Comparison of ENCODE assay signal across 14 cellular contexts in the genomic region with DNA sequence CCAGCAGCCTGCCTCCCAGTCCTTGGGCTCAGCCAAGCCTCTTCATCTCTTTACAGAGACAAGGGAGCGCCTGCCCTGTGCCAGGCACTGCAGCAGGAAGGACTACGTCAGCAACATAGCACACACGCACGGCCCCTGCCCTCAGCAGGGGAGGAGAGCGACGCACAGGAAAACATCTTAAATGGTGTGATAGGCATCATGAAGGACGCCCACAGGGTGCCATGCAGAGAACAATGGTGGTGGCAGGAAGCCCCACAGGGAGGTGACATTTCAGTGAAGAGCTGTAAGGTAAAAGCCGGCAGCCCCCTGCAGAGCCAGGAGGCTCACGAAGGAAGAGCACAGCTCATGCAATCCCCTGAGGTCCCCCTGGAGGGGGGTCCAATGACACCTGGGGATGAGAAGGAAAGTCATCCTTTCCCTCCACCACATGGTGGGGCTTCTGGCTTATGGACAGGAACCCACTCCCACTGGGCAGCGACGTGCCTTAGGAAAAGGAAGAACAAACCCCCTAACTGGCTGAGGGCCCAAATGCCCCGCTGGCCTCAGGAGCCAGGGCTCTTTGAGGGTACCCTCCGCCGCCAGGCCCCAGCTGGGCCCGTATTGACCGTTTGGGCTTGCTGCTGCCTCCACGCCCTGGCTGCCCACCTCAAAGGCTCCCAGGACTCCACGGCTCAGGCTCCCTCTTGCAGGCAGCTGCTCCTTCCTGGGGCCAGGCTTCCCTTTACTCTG. TPM values are rescaled to one million over a fixed set of nuclear protein-coding genes. Genes with fewer than 3 reads are reported as not detected.
DNase-seq lines count a peak whose midpoint lies in the region; ATAC-seq and TF ChIP-seq lines count a peak whose summit lies in the region.
"Had no signal": no experiment of that assay in that cellular context is flagged by ENCODE, and none has a peak within 500 bp of the region (broad histone marks: within the 10 kb centered on the region; RNA-seq: fewer than 3 reads in every experiment).

No MANE protein-coding gene starts in this region.

- no peaks in the 10 kb centered on the region for H3K36me3 ChIP-seq in OCI-LY3 (replicated peaks; ENCODE audit: low read depth, low read length)
- H3K36me3 ChIP-seq: tibial artery had no signal

- no peak for TF ChIP-seq CTCF in OCI-LY3 (IDR thresholded peaks at IDR 0.05; ENCODE audit: low read depth, low read length)
- no peak for TF ChIP-seq CTCF in osteocyte (IDR thresholded peaks at IDR 0.05)
- TF ChIP-seq CTCF in progenitor cell of endocrine pancreas (IDR thresholded peaks at IDR 0.05; ENCODE audit: unreplicated experiment), result no peak

- no peaks in the 10 kb centered on the region for H4K20me1 ChIP-seq in OCI-LY3 (ENCODE audit: insufficient read depth, low read length)

- H3K9ac ChIP-seq in OCI-LY3 (ENCODE audit: low read length), result no peak overlapping the region

- H3K27ac Mint-ChIP-seq in osteocyte (ENCODE audit: unreplicated experiment), result no peak overlapping the region
- no peak overlapping the region for H3K27ac Mint-ChIP-seq in progenitor cell of endocrine pancreas
- H3K27ac Mint-ChIP-seq: activated CD4-positive, alpha-beta memory T cell treated with anti-CD3 and anti-CD28 coated beads, Interleukin-2, amount 10 ng/mL, durations not matched to agents 7 days and 5 days had no signal

- no peaks in the 10 kb centered on the region for H3K79me2 ChIP-seq in OCI-LY3 (ENCODE audit: low read length)

- H3K27me3 Mint-ChIP-seq in osteocyte (ENCODE audit: unreplicated experiment) (peaks cover 65% of the 10 kb centered on the region), progenitor cell of endocrine pancreas (peaks cover 4% of the 10 kb centered on the region)

- DNase-seq in NCI-H2227 (lab: John Stamatoyannopoulos, UW; ENCODE audit: unreplicated experiment) (peak; percentile 15), NCI-H2227 treated with DMSO at 0.1 percent for 48 hours (lab: John Stamatoyannopoulos, UW) (no peak), right cardiac atrium (peak in 1 of 3 donors; percentile 43), osteocyte (ENCODE audit: extremely low spot score, unreplicated experiment) (peak; percentile 66), progenitor cell of endocrine pancreas (ENCODE audit: low spot score, unreplicated experiment) (no peak), NCI-H2029 (lab: John Stamatoyannopoulos, UW) (no peak)
- DNase-seq: activated CD4-positive, alpha-beta memory T cell treated with anti-CD3 and anti-CD28 coated beads, Interleukin-2, amount 10 ng/mL, durations not matched to agents 7 days and 5 days; NCI-H226; tibial artery had no signal

- H3K9me3 ChIP-seq in OCI-LY3 (ENCODE audit: insufficient read depth, low read length), result no peaks in the 10 kb centered on the region
- no peaks in the 10 kb centered on the region for H3K9me3 ChIP-seq in right cardiac atrium (ENCODE audit: control insufficient read depth, low read length)
- H3K9me3 ChIP-seq: tibial artery had no signal

- H3K27ac ChIP-seq in OCI-LY3 (ENCODE audit: low read length) (no peak overlapping the region), right cardiac atrium (ENCODE audit: low read length) (no peak overlapping the region)
- H3K27ac ChIP-seq: tibial artery had no signal

- intact Hi-C loops in right cardiac atrium (cut with DNase I), result loop anchor here in 3 of 4 donors (2.0 to 5.0 kb wide), 2 partner anchors 138 to 139 kb away; no protein-coding TSS in a partner anchor

- H3K4me2 ChIP-seq in OCI-LY3 (ENCODE audit: low read length), result no peak overlapping the region

- no peaks in the 10 kb centered on the region for H3K36me3 Mint-ChIP-seq in osteocyte (ENCODE audit: unreplicated experiment)
- no peaks in the 10 kb centered on the region for H3K36me3 Mint-ChIP-seq in progenitor cell of endocrine pancreas (ENCODE audit: insufficient read depth)

- ATAC-seq in right cardiac atrium, result peak; percentile 60 to 71
- ATAC-seq in HG03095 (IDR thresholded peaks at IDR 0.05; ENCODE audit: unreplicated experiment), result no peak

- H3K4me3 ChIP-seq in OCI-LY3 (ENCODE audit: low read length) (no peak overlapping the region), right cardiac atrium (ENCODE audit: low read length) (no peak overlapping the region)
- H3K4me3 ChIP-seq: tibial artery had no signal

- H2AFZ ChIP-seq in OCI-LY3 (ENCODE audit: low read depth, low read length), result peak overlapping the region; percentile 37; the same call in 1 of the 2 replicates

- no peaks in the 10 kb centered on the region for H3K9me3 Mint-ChIP-seq in osteocyte (ENCODE audit: unreplicated experiment)
- peaks cover 7% of the 10 kb centered on the region for H3K9me3 Mint-ChIP-seq in progenitor cell of endocrine pancreas (ENCODE audit: low read depth)
- H3K9me3 Mint-ChIP-seq: activated CD4-positive, alpha-beta memory T cell treated with anti-CD3 and anti-CD28 coated beads, Interleukin-2, amount 10 ng/mL, durations not matched to agents 7 days and 5 days had no signal

- no peaks in the 10 kb centered on the region for H3K4me1 Mint-ChIP-seq in osteocyte (ENCODE audit: unreplicated experiment)
- peaks cover 47% of the 10 kb centered on the region for H3K4me1 Mint-ChIP-seq in progenitor cell of endocrine pancreas (ENCODE audit: low read depth)

- peaks cover 35% of the 10 kb centered on the region for H3K27me3 ChIP-seq in OCI-LY3 (ENCODE audit: low read depth, low read length)
- no peaks in the 10 kb centered on the region for H3K27me3 ChIP-seq in right cardiac atrium (ENCODE audit: control insufficient read depth, insufficient read depth)

- H3K4me3 Mint-ChIP-seq in osteocyte (ENCODE audit: unreplicated experiment) (no peak overlapping the region), progenitor cell of endocrine pancreas (ENCODE audit: low read depth) (no peak overlapping the region)
- H3K4me3 Mint-ChIP-seq: activated CD4-positive, alpha-beta memory T cell treated with anti-CD3 and anti-CD28 coated beads, Interleukin-2, amount 10 ng/mL, durations not matched to agents 7 days and 5 days had no signal

- H3K4me1 ChIP-seq in OCI-LY3 (ENCODE audit: low read length) (no peaks in the 10 kb centered on the region), right cardiac atrium (ENCODE audit: control insufficient read depth, insufficient read depth, low read length) (no peaks in the 10 kb centered on the region)
- H3K4me1 ChIP-seq: tibial artery had no signal

- 54% methylated on average over 18 of the region's 18 CpGs for WGBS in right cardiac atrium

RNA-seq across cellular contexts. Expression of a gene that starts 37.3 kb away (rescaled TPM):
- not detected for total RNA-seq in right cardiac atrium
- polyA plus RNA-seq in right cardiac atrium, result not detected
- not detected in 2 replicates for total RNA-seq in osteocyte
- total RNA-seq in progenitor cell of endocrine pancreas, result not detected in 2 replicates
- total RNA-seq: activated CD4-positive, alpha-beta memory T cell treated with anti-CD3 and anti-CD28 coated beads, Interleukin-2, amount 10 ng/mL, durations not matched to agents 7 days and 5 days; kidney epithelial cell; pulmonary artery endothelial cell; SK-MEL-5 had no signal

Comparison
In these comparisons a context has a peak if more than half of its experiments do, and no peak if none do; other contexts are left out.
1. DNase-seq: peak in NCI-H2227 (single experiment) and osteocyte (single experiment); none in NCI-H2227 treated with DMSO at 0.1 percent for 48 hours (single experiment), progenitor cell of endocrine pancreas (single experiment) and NCI-H2029 (single experiment).